In genomic region chr15:34352996-34353395, GRCh38 we compare ENCODE assay signal across 3 cellular contexts. TPM values are rescaled to one million over a fixed set of nuclear protein-coding genes. Genes with fewer than 3 reads are reported as not detected.
"Had no signal": no experiment of that assay in that cellular context is flagged by ENCODE, and none has a peak within 500 bp of the region (broad histone marks: within the 10 kb centered on the region; RNA-seq: fewer than 3 reads in every experiment).

No MANE protein-coding gene starts in this region.

RNA-seq across cellular contexts. Expression of gene NUTM1, which starts 9.9 kb away (rescaled TPM):
- total RNA-seq: GM23248, H4, HFFc6 had no signal
- polyA plus RNA-seq: GM23248 had no signal
